In genomic region chr18:49690307-49690706, GRCh38 we compare ENCODE assay signal across 1 cellular context.
TF ChIP-seq lines count a peak whose summit lies in the region.

No MANE protein-coding gene starts in this region.

TF ChIP-seq in SK-N-SH, 30 proteins besides CTCF, POLR2A, EP300 and RAD21 (continued from another document):
- TF ChIP-seq REST (IDR thresholded peaks at IDR 0.05; ENCODE audit: low read depth, low read length) (0 out of 2 replicates have a peak, but pooled peaks have one; percentile 19), NFIC (IDR thresholded peaks at IDR 0.05; ENCODE audit: borderline replicate concordance) (peak; percentile 97), RCOR1 (IDR thresholded peaks at IDR 0.05; ENCODE audit: low read length) (no peak), USF1 (IDR thresholded peaks at IDR 0.05; ENCODE audit: borderline replicate concordance, low read depth) (no peak), USF2 (IDR thresholded peaks at IDR 0.05; ENCODE audit: borderline replicate concordance, low read depth, low read length) (no peak), ZBTB33 (IDR thresholded peaks at IDR 0.05; ENCODE audit: borderline replicate concordance, low read depth) (peak; percentile 66; the same call in 1 of the 2 replicates), EZH2phosphoT487 (IDR thresholded peaks at IDR 0.05; ENCODE audit: borderline replicate concordance, low read depth) (no peak), GATA2 (CRISPR knock-in tag; IDR thresholded peaks at IDR 0.05) (no peak), RFX5 (IDR thresholded peaks at IDR 0.05; ENCODE audit: low read length) (no peak), GABPA (IDR thresholded peaks at IDR 0.05; ENCODE audit: low read depth) (no peak), FOXM1 (IDR thresholded peaks at IDR 0.05; ENCODE audit: low read depth) (no peak), CHD2 (IDR thresholded peaks at IDR 0.05; ENCODE audit: low read length, partially characterized antibody) (no peak), PBX3 (IDR thresholded peaks at IDR 0.05) (peak; percentile 89), FOXJ3 (CRISPR knock-in tag; IDR thresholded peaks at IDR 0.05) (no peak), YY1 (IDR thresholded peaks at IDR 0.05; ENCODE audit: low read depth) (no peak), MEF2A (IDR thresholded peaks at IDR 0.05; ENCODE audit: borderline replicate concordance, low read depth) (peak; percentile 51; the same call in 1 of the 2 replicates), NRF1 (IDR thresholded peaks at IDR 0.05; ENCODE audit: low read depth, low read length) (no peak), MXI1 (IDR thresholded peaks at IDR 0.05; ENCODE audit: low read depth, low read length) (no peak), TCF12 (IDR thresholded peaks at IDR 0.05) (peak; percentile 96), TAF1 (IDR thresholded peaks at IDR 0.05; ENCODE audit: borderline replicate concordance, low read depth, low read length) (no peak), ELF1 (IDR thresholded peaks at IDR 0.05) (no peak), SMC3 (IDR thresholded peaks at IDR 0.05; ENCODE audit: low read depth, low read length) (no peak), RXRA (IDR thresholded peaks at IDR 0.05; ENCODE audit: borderline replicate concordance, low read depth) (peak; percentile 73; the same call in 1 of the 2 replicates)
